In the genomic region with DNA sequence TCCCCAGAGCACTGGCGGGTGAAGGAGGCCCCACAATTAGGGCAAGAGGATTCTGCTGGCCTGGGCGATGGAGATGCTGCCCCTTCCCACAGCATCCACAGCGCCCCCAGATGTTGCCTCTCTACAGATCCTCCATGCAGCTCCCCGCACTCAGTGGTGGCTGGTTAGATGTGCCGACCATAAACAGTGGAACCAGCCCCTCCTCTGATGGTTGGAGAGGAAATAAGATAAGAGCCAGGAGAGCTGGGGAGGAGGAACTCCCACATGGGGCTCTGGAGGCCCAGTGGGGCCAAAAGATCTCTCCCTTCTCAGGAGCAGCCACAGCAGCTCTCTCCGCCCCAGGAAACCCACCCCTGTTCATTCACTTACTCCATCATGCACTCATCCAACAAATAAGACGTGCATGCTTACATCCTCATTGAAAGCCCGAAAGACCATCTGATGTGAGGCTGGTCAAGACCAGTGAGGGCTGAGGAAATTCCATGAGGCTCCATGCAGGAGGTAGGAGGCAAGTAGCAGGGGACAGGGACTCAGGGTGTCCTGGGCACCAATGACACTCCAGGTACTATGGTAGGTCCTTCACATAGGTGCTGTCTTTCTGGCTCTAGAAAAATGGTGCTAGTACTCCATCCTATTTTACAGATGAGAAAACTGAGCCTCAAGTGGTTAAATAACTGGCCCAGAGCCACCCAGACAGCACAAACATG, we compare ENCODE assay signal across 1 cellular context.
TF ChIP-seq lines count a peak whose summit lies in the region.

No MANE protein-coding gene starts in this region.

TF ChIP-seq in HEK293T, 16 proteins besides CTCF, POLR2A, EP300 and RAD21 (continued from another document):
- no peak for TF ChIP-seq FOXA1 (IDR thresholded peaks at IDR 0.05)
- TF ChIP-seq TARDBP (IDR thresholded peaks at IDR 0.05), result no peak
- no peak for TF ChIP-seq LEF1 (IDR thresholded peaks at IDR 0.05; ENCODE audit: borderline replicate concordance)
- no peak for TF ChIP-seq SUZ12 (IDR thresholded peaks at IDR 0.05)
- TF ChIP-seq HDGF (IDR thresholded peaks at IDR 0.05; ENCODE audit: borderline replicate concordance), result no peak
- no peak for TF ChIP-seq L3MBTL2 (conservative IDR thresholded peaks at IDR 0.05)
- TF ChIP-seq FOXM1 (IDR thresholded peaks at IDR 0.05; ENCODE audit: borderline replicate concordance), result no peak
- TF ChIP-seq SP1 (IDR thresholded peaks at IDR 0.05), result no peak
- TF ChIP-seq NFRKB (IDR thresholded peaks at IDR 0.05), result no peak
- TF ChIP-seq BHLHE40 (IDR thresholded peaks at IDR 0.05; ENCODE audit: borderline replicate concordance), result no peak
- TF ChIP-seq CTBP1 (IDR thresholded peaks at IDR 0.05; ENCODE audit: borderline replicate concordance), result no peak
- TF ChIP-seq ELF4 (IDR thresholded peaks at IDR 0.05), result no peak
TF ChIP-seq in HEK293T: peak in this region for 0.
